In genomic region chr12:64160718-64161060, GRCh38 we compare ENCODE assay signal across 17 cellular contexts.
DNase-seq lines count a peak whose midpoint lies in the region; ATAC-seq and TF ChIP-seq lines count a peak whose summit lies in the region.
"Had no signal": no experiment of that assay in that cellular context is flagged by ENCODE, and none has a peak within 500 bp of the region (broad histone marks: within the 10 kb centered on the region; RNA-seq: fewer than 3 reads in every experiment).

No MANE protein-coding gene starts in this region.

- no peaks in the 10 kb centered on the region for H3K27me3 Mint-ChIP-seq in chondrocyte (ENCODE audit: low read depth)
- H3K27me3 Mint-ChIP-seq: activated T-cell treated with anti-CD3 and anti-CD28 coated beads, Interleukin-2, amount 50 U/mL, for 24 hours had no signal

- POLR2A ChIA-PET in AG04450 (lab: Yijun Ruan, JAX): no interaction called here

- H3K4me1 Mint-ChIP-seq in chondrocyte (ENCODE audit: low read depth): peaks cover 16% of the 10 kb centered on the region

- DNase-seq in AG04450 (ENCODE audit: low read depth, low spot score) (peak; percentile 20), LHCN-M2 (ENCODE audit: low read depth) (peak; percentile 64), chondrocyte (ENCODE audit: low spot score) (no peak), hepatic stellate cell (ENCODE audit: low spot score) (peak; percentile 50), OCI-M1 (lab: John Stamatoyannopoulos, UW) (no peak)
- DNase-seq: activated CD4-positive, alpha-beta T cell treated with anti-CD3 and anti-CD28 coated beads, Interleukin-2, amount 50 U/mL, for 1 hour; activated T-cell treated with anti-CD3 and anti-CD28 coated beads, Interleukin-2, amount 50 U/mL, for 24 hours; cerebellar nuclear complex; KG1; NCI-H1417 treated with DMSO at 0.1 percent for 48 hours; posterior cingulate gyrus; T1000; tibial artery had no signal

- TF ChIP-seq CTCF in AG04450 (IDR thresholded peaks at IDR 0.05; ENCODE audit: low read depth, low read length) (no peak), chondrocyte (IDR thresholded peaks at IDR 0.05) (no peak)

- H3K9me3 Mint-ChIP-seq in chondrocyte (ENCODE audit: low read depth): peaks cover 25% of the 10 kb centered on the region

- no peak overlapping the region for H3K4me3 ChIP-seq in AG04450 (ENCODE audit: low read depth, low read length)
- H3K4me3 ChIP-seq: smooth muscle cell, tibial artery had no signal

- ATAC-seq in GM21526 (IDR thresholded peaks at IDR 0.05; ENCODE audit: low FRiP score, unreplicated experiment) (no peak), HG02678 (IDR thresholded peaks at IDR 0.05; ENCODE audit: unreplicated experiment) (no peak), GM19328 (IDR thresholded peaks at IDR 0.05; ENCODE audit: unreplicated experiment) (no peak)

- CTCF ChIA-PET in AG04450 (lab: Charles Lee): no interaction called here

- peak overlapping the region; percentile 43 for H3K4me3 Mint-ChIP-seq in chondrocyte (ENCODE audit: unreplicated experiment)
- H3K4me3 Mint-ChIP-seq: activated T-cell treated with anti-CD3 and anti-CD28 coated beads, Interleukin-2, amount 50 U/mL, for 24 hours had no signal

- peak overlapping the region; percentile 79 for H3K27ac ChIP-seq in AG04450 (ENCODE audit: low read depth, low read length)
- H3K27ac ChIP-seq: tibial artery had no signal

- no peaks in the 10 kb centered on the region for H3K9me3 ChIP-seq in AG04450 (ENCODE audit: control insufficient read depth, insufficient read depth, low read length)
- H3K9me3 ChIP-seq: tibial artery had no signal

- peaks cover 9% of the 10 kb centered on the region for H3K36me3 Mint-ChIP-seq in chondrocyte (ENCODE audit: low read depth)

- peak overlapping the region; percentile 98 for H3K27ac Mint-ChIP-seq in chondrocyte (ENCODE audit: unreplicated experiment)
- H3K27ac Mint-ChIP-seq: activated T-cell treated with anti-CD3 and anti-CD28 coated beads, Interleukin-2, amount 50 U/mL, for 24 hours had no signal

- H3K27me3 ChIP-seq in AG04450 (ENCODE audit: control insufficient read depth, insufficient read depth, low read length): no peaks in the 10 kb centered on the region
- H3K27me3 ChIP-seq: tibial artery had no signal

Comparison
In these comparisons a context has a peak if more than half of its experiments do, and no peak if none do; other contexts are left out.
1. DNase-seq: peak in AG04450 (single experiment), LHCN-M2 (single experiment) and hepatic stellate cell (single experiment); none in chondrocyte (single experiment) and OCI-M1 (single experiment).